ENCODE assay signal across 29 cellular contexts in the genomic region with DNA sequence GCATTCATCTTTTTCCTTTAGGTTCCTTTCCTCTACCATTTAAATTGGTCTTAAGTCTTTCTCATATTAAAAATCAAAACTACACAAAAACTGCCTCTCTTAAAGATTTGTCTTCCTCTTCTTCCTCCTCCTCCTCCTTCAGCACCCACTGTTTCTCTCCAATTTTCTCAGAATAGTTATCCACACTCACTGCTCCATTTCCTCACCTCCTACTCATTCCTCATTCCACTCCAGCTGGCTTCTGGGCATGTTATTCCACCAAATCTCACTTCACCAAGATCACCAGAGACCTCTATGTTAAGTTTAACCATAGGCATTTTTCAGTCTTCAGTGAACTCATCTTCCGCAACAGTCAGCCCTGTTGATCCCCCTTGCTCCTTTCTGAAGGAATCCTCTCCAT.
"Had no signal": no experiment of that assay in that cellular context is flagged by ENCODE, and none has a peak within 500 bp of the region (broad histone marks: within the 10 kb centered on the region; RNA-seq: fewer than 3 reads in every experiment).

No MANE protein-coding gene starts in this region.

- H3K36me3 ChIP-seq: brain microvascular endothelial cell, gastrocnemius medialis, WERI-Rb-1 had no signal

- DNase-seq: activated B cell treated with CpG ODN at 0.5 μM for 24 hours; activated CD4-positive, alpha-beta memory T cell treated with anti-CD3 and anti-CD28 coated beads for 36 hours; activated CD4-positive, alpha-beta T cell treated with anti-CD3 and anti-CD28 coated beads for 36 hours; activated CD4-positive, alpha-beta T cell treated with anti-CD3 and anti-CD28 coated beads, Interleukin-2, amount 10 ng/mL, durations not matched to agents 24 days and 14 days; activated CD8-positive, alpha-beta memory T cell treated with anti-CD3 and anti-CD28 coated beads, Interleukin-2, amount 10 ng/mL, durations not matched to agents 7 days and 5 days; activated CD8-positive, alpha-beta memory T cell treated with anti-CD3 and anti-CD28 coated beads, Interleukin-2, amount 50 U/mL, for 4 hours; activated CD8-positive, alpha-beta T cell treated with anti-CD3 and anti-CD28 coated beads, Interleukin-2, amount 10 ng/mL, durations not matched to agents 7 days and 5 days; activated effector memory CD4-positive, alpha-beta T cell treated with anti-CD3 and anti-CD28 coated beads, Interleukin-2, amount 50 U/mL, for 16 hours; activated naive CD4-positive, alpha-beta T cell treated with anti-CD3 and anti-CD28 coated beads, Interleukin-2, amount 10 ng/mL, durations not matched to agents 7 days and 5 days; activated naive CD8-positive, alpha-beta T cell treated with anti-CD3 and anti-CD28 coated beads, Interleukin-2, amount 10 ng/mL, durations not matched to agents 7 days and 5 days; activated T-cell treated with anti-CD3 and anti-CD28 coated beads, Interleukin-2, amount 50 U/mL, for 1 hour; activated T-cell treated with anti-CD3 and anti-CD28 coated beads, Interleukin-2, amount 50 U/mL, for 48 hours; brain microvascular endothelial cell; cortex of kidney; dermis blood vessel endothelial cell; effector CD8-positive, alpha-beta T cell; foreskin keratinocyte; gastrocnemius medialis; glutamatergic neuron; T-helper 1 cell; T-helper 17 cell; T1000; WERI-Rb-1 had no signal

- H3K4me1 ChIP-seq: foreskin keratinocyte, gastrocnemius medialis had no signal

- H3K9me3 ChIP-seq: gastrocnemius medialis had no signal

- H3K4me1 Mint-ChIP-seq: activated B cell treated with CpG ODN at 0.5 μM for 24 hours; activated CD4-positive, alpha-beta T cell treated with anti-CD3 and anti-CD28 coated beads for 36 hours; activated CD4-positive, alpha-beta T cell treated with anti-CD3 and anti-CD28 coated beads, Interleukin-2, amount 10 ng/mL, durations not matched to agents 24 days and 14 days; activated CD8-positive, alpha-beta memory T cell treated with anti-CD3 and anti-CD28 coated beads, Interleukin-2, amount 10 ng/mL, durations not matched to agents 7 days and 5 days; activated naive CD4-positive, alpha-beta T cell treated with anti-CD3 and anti-CD28 coated beads, Interleukin-2, amount 10 ng/mL, durations not matched to agents 7 days and 5 days; activated naive CD8-positive, alpha-beta T cell treated with anti-CD3 and anti-CD28 coated beads, Interleukin-2, amount 10 ng/mL, durations not matched to agents 7 days and 5 days; T-helper 17 cell had no signal

- H3K27ac ChIP-seq: brain microvascular endothelial cell, foreskin keratinocyte, gastrocnemius medialis, WERI-Rb-1 had no signal

- H3K27ac Mint-ChIP-seq: activated B cell treated with CpG ODN at 0.5 μM for 24 hours; activated CD4-positive, alpha-beta memory T cell treated with anti-CD3 and anti-CD28 coated beads for 36 hours; activated CD4-positive, alpha-beta T cell treated with anti-CD3 and anti-CD28 coated beads for 36 hours; activated CD4-positive, alpha-beta T cell treated with anti-CD3 and anti-CD28 coated beads, Interleukin-2, amount 10 ng/mL, durations not matched to agents 24 days and 14 days; activated CD8-positive, alpha-beta memory T cell treated with anti-CD3 and anti-CD28 coated beads, Interleukin-2, amount 10 ng/mL, durations not matched to agents 7 days and 5 days; activated CD8-positive, alpha-beta T cell treated with anti-CD3 and anti-CD28 coated beads, Interleukin-2, amount 10 ng/mL, durations not matched to agents 7 days and 5 days; activated naive CD4-positive, alpha-beta T cell treated with anti-CD3 and anti-CD28 coated beads, Interleukin-2, amount 10 ng/mL, durations not matched to agents 7 days and 5 days; activated naive CD4-positive, alpha-beta T cell treated with anti-CD3 and anti-CD28 coated beads, Interleukin-2, amount 50 U/mL, for 72 hours; activated naive CD8-positive, alpha-beta T cell treated with anti-CD3 and anti-CD28 coated beads, Interleukin-2, amount 10 ng/mL, durations not matched to agents 7 days and 5 days; activated T-helper 1 cell treated with anti-CD3 and anti-CD28 coated beads, Interleukin-12 subunit alpha, Interleukin-12 subunit beta, Interleukin-2, Interleukin-4 antibody, amounts not matched to agents 30 ng/mL and 10 ng/mL and 1 ng/mL, durations not matched to agents 14 hours and 24 hours and 36 hours; activated T-helper 2 cell treated with anti-CD3 and anti-CD28 coated beads, Interferon-gamma antibody, Interleukin-2, Interleukin-4, amounts not matched to agents 10 μg/mL and 5 μg/mL and 100 μg/mL, durations not matched to agents 14 hours and 24 hours and 36 hours; T-helper 17 cell; T-helper 2 cell treated with Interferon-gamma antibody and Interleukin-4, amounts not matched to agents 5 μg/mL and 100 μg/mL, for 36 hours had no signal

- H3K4me3 Mint-ChIP-seq: activated B cell treated with CpG ODN at 0.5 μM for 24 hours; activated CD4-positive, alpha-beta memory T cell treated with anti-CD3 and anti-CD28 coated beads for 36 hours; activated CD4-positive, alpha-beta T cell treated with anti-CD3 and anti-CD28 coated beads for 36 hours; activated CD4-positive, alpha-beta T cell treated with anti-CD3 and anti-CD28 coated beads, Interleukin-2, amount 10 ng/mL, durations not matched to agents 24 days and 14 days; activated CD8-positive, alpha-beta memory T cell treated with anti-CD3 and anti-CD28 coated beads, Interleukin-2, amount 10 ng/mL, durations not matched to agents 7 days and 5 days; activated CD8-positive, alpha-beta T cell treated with anti-CD3 and anti-CD28 coated beads, Interleukin-2, amount 10 ng/mL, durations not matched to agents 7 days and 5 days; activated naive CD4-positive, alpha-beta T cell treated with anti-CD3 and anti-CD28 coated beads, Interleukin-2, amount 10 ng/mL, durations not matched to agents 7 days and 5 days; activated naive CD8-positive, alpha-beta T cell treated with anti-CD3 and anti-CD28 coated beads, Interleukin-2, amount 10 ng/mL, durations not matched to agents 7 days and 5 days; activated T-helper 1 cell treated with anti-CD3 and anti-CD28 coated beads, Interleukin-12 subunit alpha, Interleukin-12 subunit beta, Interleukin-2, Interleukin-4 antibody, amounts not matched to agents 30 ng/mL and 10 ng/mL and 1 ng/mL, durations not matched to agents 14 hours and 24 hours and 36 hours; T-helper 17 cell; T-helper 2 cell treated with Interferon-gamma antibody and Interleukin-4, amounts not matched to agents 5 μg/mL and 100 μg/mL, for 36 hours had no signal

- H3K27me3 Mint-ChIP-seq: activated B cell treated with CpG ODN at 0.5 μM for 24 hours had no signal

- H3K36me3 Mint-ChIP-seq: activated CD4-positive, alpha-beta memory T cell treated with anti-CD3 and anti-CD28 coated beads for 36 hours; activated CD8-positive, alpha-beta memory T cell treated with anti-CD3 and anti-CD28 coated beads, Interleukin-2, amount 10 ng/mL, durations not matched to agents 7 days and 5 days; activated naive CD4-positive, alpha-beta T cell treated with anti-CD3 and anti-CD28 coated beads, Interleukin-2, amount 10 ng/mL, durations not matched to agents 7 days and 5 days; activated naive CD8-positive, alpha-beta T cell treated with anti-CD3 and anti-CD28 coated beads, Interleukin-2, amount 10 ng/mL, durations not matched to agents 7 days and 5 days had no signal

- H3K27me3 ChIP-seq: brain microvascular endothelial cell, foreskin keratinocyte, gastrocnemius medialis had no signal

- H3K4me3 ChIP-seq: gastrocnemius medialis had no signal

- H3K9me3 Mint-ChIP-seq: activated B cell treated with CpG ODN at 0.5 μM for 24 hours; activated CD4-positive, alpha-beta memory T cell treated with anti-CD3 and anti-CD28 coated beads for 36 hours; activated CD4-positive, alpha-beta T cell treated with anti-CD3 and anti-CD28 coated beads, Interleukin-2, amount 10 ng/mL, durations not matched to agents 24 days and 14 days; activated naive CD4-positive, alpha-beta T cell treated with anti-CD3 and anti-CD28 coated beads, Interleukin-2, amount 10 ng/mL, durations not matched to agents 7 days and 5 days; activated naive CD4-positive, alpha-beta T cell treated with anti-CD3 and anti-CD28 coated beads, Interleukin-2, amount 50 U/mL, for 72 hours; activated T-helper 1 cell treated with anti-CD3 and anti-CD28 coated beads, Interleukin-12 subunit alpha, Interleukin-12 subunit beta, Interleukin-2, Interleukin-4 antibody, amounts not matched to agents 30 ng/mL and 10 ng/mL and 1 ng/mL, durations not matched to agents 14 hours and 24 hours and 36 hours; activated T-helper 2 cell treated with anti-CD3 and anti-CD28 coated beads, Interferon-gamma antibody, Interleukin-2, Interleukin-4, amounts not matched to agents 10 μg/mL and 5 μg/mL and 100 μg/mL, durations not matched to agents 14 hours and 24 hours and 36 hours; T-helper 2 cell treated with Interferon-gamma antibody and Interleukin-4, amounts not matched to agents 5 μg/mL and 100 μg/mL, for 36 hours had no signal

- ATAC-seq: activated CD4-positive, alpha-beta T cell treated with anti-CD3 and anti-CD28 coated beads for 36 hours; activated CD4-positive, CD25-positive, alpha-beta regulatory T cell treated with anti-CD3 and anti-CD28 coated beads, Interleukin-2, amount 50 U/mL, for 24 hours; activated CD8-positive, alpha-beta memory T cell treated with anti-CD3 and anti-CD28 coated beads, Interleukin-2, amount 10 ng/mL, durations not matched to agents 7 days and 5 days; activated CD8-positive, alpha-beta T cell treated with anti-CD3 and anti-CD28 coated beads, Interleukin-2, amount 10 ng/mL, durations not matched to agents 7 days and 5 days; activated naive CD4-positive, alpha-beta T cell treated with anti-CD3 and anti-CD28 coated beads, Interleukin-2, amount 50 U/mL, for 72 hours; esophagus mucosa; foreskin keratinocyte; gastrocnemius medialis; T-helper 17 cell had no signal
